Comparison of ENCODE assay signal across 15 cellular contexts in the genomic region with DNA sequence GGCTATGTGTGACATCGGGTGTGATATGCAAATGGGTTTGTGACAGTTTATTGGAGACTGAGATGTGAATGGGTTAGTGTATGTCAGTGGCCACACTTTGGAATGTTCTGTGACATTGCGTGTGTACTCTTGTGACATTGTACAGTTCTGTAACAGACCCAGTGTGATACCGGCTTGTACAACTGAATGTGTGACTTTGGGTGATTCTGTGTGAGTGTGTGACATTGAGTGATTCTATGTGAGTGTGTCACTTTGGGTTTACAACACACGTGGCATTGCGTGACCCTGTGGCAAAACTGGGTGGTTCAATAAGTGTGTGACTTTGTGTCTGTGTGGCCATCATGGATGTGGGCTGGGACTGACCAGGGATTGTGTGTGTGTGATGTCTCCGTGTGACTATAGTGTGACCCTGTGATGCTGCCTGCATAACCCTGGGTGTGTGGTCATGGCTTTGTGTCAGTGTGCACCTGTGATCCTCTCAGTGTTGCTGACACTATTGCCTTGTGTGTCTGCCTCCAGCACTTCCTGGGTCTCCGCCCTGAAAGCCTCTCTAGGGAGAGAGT. TPM values are rescaled to one million over a fixed set of nuclear protein-coding genes. Genes with fewer than 3 reads are reported as not detected.
A peak's percentile ranks its signal among the peaks of the same experiment; 100 is the strongest.
DNase-seq lines count a peak whose midpoint lies in the region; ATAC-seq and TF ChIP-seq lines count a peak whose summit lies in the region.
"Had no signal": no experiment of that assay in that cellular context is flagged by ENCODE, and none has a peak within 500 bp of the region (broad histone marks: within the 10 kb centered on the region; RNA-seq: fewer than 3 reads in every experiment).

No MANE protein-coding gene starts in this region.

- H3K36me3 Mint-ChIP-seq in IgD-negative memory B cell (no peaks in the 10 kb centered on the region), mesothelial cell of epicardium (peaks cover 5% of the 10 kb centered on the region)
- peaks cover 31% of the 10 kb centered on the region for H3K36me3 Mint-ChIP-seq in stimulated activated effector memory CD8-positive, alpha-beta T cell treated with anti-CD3 and anti-CD28 coated beads, Interleukin-12 subunit alpha, Interleukin-12 subunit beta, amount 100 ng/mL, for 72 hours

- no peak overlapping the region for H2AFZ ChIP-seq in mesenchymal stem cell (ENCODE audit: low read depth, low read length)
- H2AFZ ChIP-seq: parathyroid adenoma, PC-9 had no signal

- no peak overlapping the region for H2BK5ac ChIP-seq in mesenchymal stem cell (ENCODE audit: low read depth, low read length, poor library complexity, severe bottlenecking)

- H2BK120ac ChIP-seq in mesenchymal stem cell (ENCODE audit: low read depth, low read length) = no peak overlapping the region

- H3K18ac ChIP-seq in mesenchymal stem cell (ENCODE audit: low read depth in 1 of 2, low read length in 2 of 2) = no peak overlapping the region

- H3K27ac ChIP-seq in cingulate gyrus (ENCODE audit: low read depth, low read length) (peak overlapping the region; percentile 97), mesenchymal stem cell (ENCODE audit: low read length, poor library complexity, severe bottlenecking) (peak overlapping the region; percentile 11)
- H3K27ac ChIP-seq: parathyroid adenoma, PC-9 had no signal

- TF ChIP-seq CTCF in mesothelial cell of epicardium (IDR thresholded peaks at IDR 0.05; ENCODE audit: unreplicated experiment) = no peak

- no peak overlapping the region for H2BK15ac ChIP-seq in mesenchymal stem cell (ENCODE audit: low read depth, poor library complexity, severe bottlenecking)

- peak overlapping the region in 1 of 2 experiments; percentile 51 for H3K14ac ChIP-seq in mesenchymal stem cell (ENCODE audit: low read length in 2 of 2)

- H2BK12ac ChIP-seq in mesenchymal stem cell (ENCODE audit: low read length in 2 of 2) = no peak overlapping the region

- no peak overlapping the region for H3K4ac ChIP-seq in mesenchymal stem cell (ENCODE audit: low read depth in 1 of 2, low read length in 2 of 2)

- H3K9me3 ChIP-seq in mesenchymal stem cell (ENCODE audit: control insufficient read depth, low read length) = no peaks in the 10 kb centered on the region

- no peak overlapping the region for H3K9ac ChIP-seq in mesenchymal stem cell (ENCODE audit: low read length)
- H3K9ac ChIP-seq: parathyroid adenoma had no signal

- peak overlapping the region in 1 of 2 experiments; percentile 81 for H3K23ac ChIP-seq in mesenchymal stem cell (ENCODE audit: low read length in 2 of 2)

- H3K4me3 Mint-ChIP-seq in IgD-negative memory B cell (peak overlapping the region in 2 of 4 donors; percentile 64 to 67), mesothelial cell of epicardium (no peak overlapping the region)
- no peak overlapping the region for H3K4me3 Mint-ChIP-seq in stimulated activated effector memory CD8-positive, alpha-beta T cell treated with anti-CD3 and anti-CD28 coated beads, Interleukin-12 subunit alpha, Interleukin-12 subunit beta, amount 100 ng/mL, for 72 hours

- H3K27ac Mint-ChIP-seq in IgD-negative memory B cell (peak overlapping the region; percentile 36 to 83 (median 54)), mesothelial cell of epicardium (no peak overlapping the region)
- H3K27ac Mint-ChIP-seq in stimulated activated effector memory CD8-positive, alpha-beta T cell treated with anti-CD3 and anti-CD28 coated beads, Interleukin-12 subunit alpha, Interleukin-12 subunit beta, amount 100 ng/mL, for 72 hours = peak overlapping the region; percentile 84

- H3K79me1 ChIP-seq in mesenchymal stem cell (replicated peaks; ENCODE audit: low read length, poor library complexity, severe bottlenecking) = peaks cover 3% of the 10 kb centered on the region

- H3K4me2 ChIP-seq in mesenchymal stem cell (ENCODE audit: low read length, poor library complexity, severe bottlenecking) = no peak overlapping the region
- H3K4me2 ChIP-seq: PC-9 had no signal

- H3K4me1 ChIP-seq in mesenchymal stem cell (ENCODE audit: control insufficient read depth, insufficient read depth, low read depth, low read length) = peaks cover 86% of the 10 kb centered on the region

- peaks cover 53 to 82% of the 10 kb centered on the region in 2 experiments for H3K36me3 ChIP-seq in mesenchymal stem cell (ENCODE audit: control insufficient read depth in 1 of 2, insufficient read depth in 2 of 2, low read depth in 1 of 2, low read length in 2 of 2)

- H2AK5ac ChIP-seq in mesenchymal stem cell (ENCODE audit: low read length, severe bottlenecking) = no peak overlapping the region

- 90% methylated on average over 7 of the region's 7 CpGs for WGBS in mesenchymal stem cell

- H4K8ac ChIP-seq in mesenchymal stem cell (ENCODE audit: low read length) = no peak overlapping the region

- no peaks in the 10 kb centered on the region for H3K27me3 ChIP-seq in mesenchymal stem cell (ENCODE audit: control insufficient read depth in 1 of 2, insufficient read depth in 1 of 2, low read length in 2 of 2)

- no peak overlapping the region for H3K4me3 ChIP-seq in mesenchymal stem cell (ENCODE audit: insufficient read depth in 1 of 2, low read depth in 1 of 2, low read length in 2 of 2)
- H3K4me3 ChIP-seq: lung, PC-9 had no signal

- H3K9me3 Mint-ChIP-seq in IgD-negative memory B cell (no peaks in the 10 kb centered on the region), mesothelial cell of epicardium (no peaks in the 10 kb centered on the region)
- no peaks in the 10 kb centered on the region for H3K9me3 Mint-ChIP-seq in stimulated activated effector memory CD8-positive, alpha-beta T cell treated with anti-CD3 and anti-CD28 coated beads, Interleukin-12 subunit alpha, Interleukin-12 subunit beta, amount 100 ng/mL, for 72 hours

- H4K91ac ChIP-seq in mesenchymal stem cell (ENCODE audit: low read length) = no peak overlapping the region

- H3K4me1 Mint-ChIP-seq in IgD-negative memory B cell = peaks cover 29 to 44% (median 44%) of the 10 kb centered on the region in 3 donors
- H3K4me1 Mint-ChIP-seq in stimulated activated effector memory CD8-positive, alpha-beta T cell treated with anti-CD3 and anti-CD28 coated beads, Interleukin-12 subunit alpha, Interleukin-12 subunit beta, amount 100 ng/mL, for 72 hours = peaks cover 20% of the 10 kb centered on the region
- peaks cover 19% of the 10 kb centered on the region for H3K4me1 Mint-ChIP-seq in mesothelial cell of epicardium

- no peak for DNase-seq in mesenchymal stem cell
- DNase-seq in stimulated activated effector memory CD8-positive, alpha-beta T cell treated with anti-CD3 and anti-CD28 coated beads, Interleukin-12 subunit alpha, Interleukin-12 subunit beta, amount 100 ng/mL, for 72 hours (ENCODE audit: low spot score in 2 of 2) = no peak
- no peak for DNase-seq in stimulated activated CD4-positive, alpha-beta T cell treated with anti-CD3 and anti-CD28 coated beads, Interleukin-1b, Interleukin-23, amount 100 ng/mL, for 48 hours
- DNase-seq in mesothelial cell of epicardium (ENCODE audit: low spot score in 2 of 2, unreplicated experiment in 2 of 2) = no peak
- no peak for DNase-seq in NCI-H1417 (lab: John Stamatoyannopoulos, UW)
- DNase-seq: activated CD8-positive, alpha-beta memory T cell treated with anti-CD3 and anti-CD28 coated beads, Interleukin-2, amount 50 U/mL, for 4 hours; activated naive CD4-positive, alpha-beta T cell treated with anti-CD3 and anti-CD28 coated beads, Interleukin-2, amount 50 U/mL, for 16 hours; NCI-H146; NCI-H510A treated with DMSO at 0.1 percent for 48 hours; PC-9 had no signal

- ATAC-seq in stimulated activated effector memory CD8-positive, alpha-beta T cell treated with anti-CD3 and anti-CD28 coated beads, Interleukin-12 subunit alpha, Interleukin-12 subunit beta, amount 100 ng/mL, for 72 hours = no peak
- no peak for ATAC-seq in HG03280 (IDR thresholded peaks at IDR 0.05; ENCODE audit: unreplicated experiment)

- H3K27me3 Mint-ChIP-seq in IgD-negative memory B cell = no peaks in the 10 kb centered on the region
- no peaks in the 10 kb centered on the region for H3K27me3 Mint-ChIP-seq in mesothelial cell of epicardium (ENCODE audit: low read depth)

RNA-seq across cellular contexts. Expression of gene CXXC5, which starts 38.3 kb away (rescaled TPM):
- 447 TPM for polyA plus RNA-seq in IgD-negative memory B cell
- 75.1 TPM for polyA plus RNA-seq in mesenchymal stem cell (2013, experiment 1 of 2)
- polyA plus RNA-seq in mesenchymal stem cell (2013, experiment 2 of 2) = 76.7 TPM
- total RNA-seq in mesothelial cell of epicardium = 35.7 to 38.3 TPM (median 37.4 TPM) in 3 replicates
